ENCODE assay signal across 1 cellular context in genomic region chr7:64999165-65000004, GRCh38.
TF ChIP-seq lines count a peak whose summit lies in the region.

No MANE protein-coding gene starts in this region.

TF ChIP-seq in SK-N-SH treated with all-trans-retinoic acid at 6 μM for 48 hours, 23 proteins besides CTCF, POLR2A, EP300 and RAD21 (continued from another document):
- TF ChIP-seq POU6F1 (CRISPR knock-in tag; IDR thresholded peaks at IDR 0.05; ENCODE audit: borderline replicate concordance, low read depth), result no peak
- no peak for TF ChIP-seq ZFP3 (CRISPR knock-in tag; IDR thresholded peaks at IDR 0.05)
- TF ChIP-seq ZNF8 (CRISPR knock-in tag; IDR thresholded peaks at IDR 0.05), result no peak
- TF ChIP-seq CREB5 (CRISPR knock-in tag; IDR thresholded peaks at IDR 0.05; ENCODE audit: low read depth), result no peak
- no peak for TF ChIP-seq BACH2 (CRISPR knock-in tag; IDR thresholded peaks at IDR 0.05; ENCODE audit: borderline replicate concordance)
